10 cellular contexts compared by ENCODE assay signal in the genomic region with DNA sequence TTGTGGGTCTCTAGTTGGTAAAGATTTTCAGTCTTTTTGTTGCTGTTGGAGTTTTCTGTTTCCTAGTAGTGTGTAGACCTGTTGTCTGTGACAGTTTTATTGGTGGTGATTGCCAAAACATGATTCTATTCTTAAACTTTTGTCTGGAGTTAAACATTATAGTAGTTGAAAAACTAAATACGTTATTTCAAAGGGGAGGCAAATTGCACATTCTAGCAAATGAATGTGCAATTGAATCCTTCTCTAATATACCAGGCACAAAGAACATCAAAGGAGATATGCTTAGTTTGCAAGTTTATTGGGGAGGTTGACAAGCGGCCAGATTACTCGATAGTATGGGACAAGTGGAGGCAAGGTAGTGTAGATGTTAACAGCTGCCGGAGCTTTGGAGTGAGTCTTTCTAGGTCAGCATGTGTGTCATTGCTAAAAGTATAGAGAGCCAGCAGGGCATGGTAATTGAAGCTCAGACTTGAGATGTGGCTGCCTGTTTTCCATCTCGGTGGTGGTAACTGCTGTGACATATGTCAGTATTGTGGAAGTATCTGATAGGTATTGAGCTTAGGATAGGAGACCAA. TPM values are rescaled to one million over a fixed set of nuclear protein-coding genes. Genes with fewer than 3 reads are reported as not detected.
A peak's percentile ranks its signal among the peaks of the same experiment; 100 is the strongest.
DNase-seq lines count a peak whose midpoint lies in the region; ATAC-seq, FAIRE-seq and TF ChIP-seq lines count a peak whose summit lies in the region.
"Had no signal": no experiment of that assay in that cellular context is flagged by ENCODE, and none has a peak within 500 bp of the region (broad histone marks: within the 10 kb centered on the region; RNA-seq: fewer than 3 reads in every experiment).

No MANE protein-coding gene starts in this region.

- intact Hi-C loops in PC-3 (cut with micrococcal nuclease) = no loop called here
- intact Hi-C loops in ovary (cut with DNase I) = loop anchor here in 1 of 4 donors (10.0 kb wide), 1 partner anchor 116 kb away; no protein-coding TSS in a partner anchor

- peaks cover 85% of the 10 kb centered on the region for H3K79me2 ChIP-seq in PC-3 (ENCODE audit: low read length)

- no peaks in the 10 kb centered on the region for H3K27me3 Mint-ChIP-seq in natural killer cell treated with Interleukin-12 subunit alpha and Interleukin-12 subunit beta and Interleukin-15 and Interleukin-18, amount 100 ng/mL, for 72 hours

- H3K36me3 ChIP-seq in PC-3 (ENCODE audit: low read depth, low read length) (peaks cover 37% of the 10 kb centered on the region; the same call in 1 of the 2 replicates), endocrine pancreas (ENCODE audit: control insufficient read depth, insufficient read depth, low read length) (peaks cover 5% of the 10 kb centered on the region), ovary (no peaks in the 10 kb centered on the region)

- H2AFZ ChIP-seq in PC-3 (ENCODE audit: low read length) = no peak overlapping the region

- no peak for TF ChIP-seq EP300 in A549 (IDR thresholded peaks at IDR 0.05)
- TF ChIP-seq EP300 in ovary (IDR thresholded peaks at IDR 0.05) = no peak

- no peaks in the 10 kb centered on the region for H4K20me1 ChIP-seq in PC-3 (ENCODE audit: low read length)

- POLR2A ChIA-PET in A549 (lab: Yijun Ruan, JAX) (interaction anchor here (1.4 to 2.5 kb wide), 5 partner anchors 16 to 113 kb away, joined by 8 to 15 read pairs (median 10); a partner anchor contains a TSS), PC-3 (lab: Charles Lee; ENCODE audit: unreplicated experiment) (interaction anchor here (0.9 kb wide), 2 partner anchors 14 to 38 kb away, joined by 4 to 5 read pairs; no protein-coding TSS in a partner anchor)

- 88% methylated on average over 5 of the region's 5 CpGs for WGBS in A549 (ENCODE audit: missing lambda C conversion rate)
- 75 to 81% (median 78%) methylated on average over 5 of the region's 5 CpGs for WGBS in ovary, 3 donors

- H3K9me2 ChIP-seq in PC-3 (replicated peaks; ENCODE audit: low read length) = no peaks in the 10 kb centered on the region

- TF ChIP-seq POLR2A in A549 (IDR thresholded peaks at IDR 0.05; ENCODE audit: low read length) = no peak
- TF ChIP-seq POLR2A in ovary (IDR thresholded peaks at IDR 0.05) = no peak

- H3K4me3 Mint-ChIP-seq in natural killer cell treated with Interleukin-12 subunit alpha and Interleukin-12 subunit beta and Interleukin-15 and Interleukin-18, amount 100 ng/mL, for 72 hours = no peak overlapping the region

- ATAC-seq in A549 = no peak
- ATAC-seq in PC-3 = no peak
- no peak for ATAC-seq in natural killer cell treated with Interleukin-12 subunit alpha and Interleukin-12 subunit beta and Interleukin-15 and Interleukin-18, amount 100 ng/mL, for 72 hours

- no peak for FAIRE-seq in A549 (lab: Jason Lieb, UNC)

- H3K9me3 Mint-ChIP-seq in natural killer cell treated with Interleukin-12 subunit alpha and Interleukin-12 subunit beta and Interleukin-15 and Interleukin-18, amount 100 ng/mL, for 72 hours = no peaks in the 10 kb centered on the region

- CTCF ChIA-PET in A549 (lab: Yijun Ruan, JAX) (interaction anchor here (0.9 to 15.0 kb wide), 8 partner anchors 14 to 127 kb away, joined by 3 to 167 read pairs (median 6); no protein-coding TSS in a partner anchor), PC-3 (lab: Charles Lee) (no interaction called here)

- DNase-seq in A549 (ENCODE audit: low read depth in 1 of 2, low spot score in 1 of 2) (no peak), PC-3 (peak; percentile 17), UCSD-AML1 (lab: John Stamatoyannopoulos, UW; ENCODE audit: unreplicated experiment) (no peak), NCI-H2171 (lab: John Stamatoyannopoulos, UW) (no peak), ovary (no peak)
- no peak for DNase-seq in natural killer cell treated with Interleukin-12 subunit alpha and Interleukin-12 subunit beta and Interleukin-15 and Interleukin-18, amount 100 ng/mL, for 72 hours (ENCODE audit: low spot score)
- DNase-seq in central memory CD4-positive, alpha-beta T cell = no peak
- DNase-seq: MG63, T-helper 9 cell had no signal

- peak overlapping the region; percentile 56 to 87 for H3K27ac Mint-ChIP-seq in natural killer cell treated with Interleukin-12 subunit alpha and Interleukin-12 subunit beta and Interleukin-15 and Interleukin-18, amount 100 ng/mL, for 72 hours

- peaks cover 71% of the 10 kb centered on the region for H3K4me1 ChIP-seq in A549
- peaks cover 70% of the 10 kb centered on the region for H3K4me1 ChIP-seq in PC-3 (ENCODE audit: insufficient read depth, low read length)
- peaks cover 28% of the 10 kb centered on the region for H3K4me1 ChIP-seq in endocrine pancreas (ENCODE audit: control insufficient read depth, insufficient read depth, low read length)
- H3K4me1 ChIP-seq in ovary (ENCODE audit: insufficient read depth) = peaks cover 16% of the 10 kb centered on the region

- H3K4me3 ChIP-seq in A549 (no peak overlapping the region), PC-3 (ENCODE audit: low read length) (peak overlapping the region; percentile 14; the same call in 1 of the 2 replicates), endocrine pancreas (ENCODE audit: control insufficient read depth, insufficient read depth, low read length) (peak overlapping the region; percentile 35), ovary (no peak overlapping the region)
- H3K4me3 ChIP-seq: MG63 had no signal

- TF ChIP-seq CTCF in A549 (IDR thresholded peaks at IDR 0.05) (no peak), PC-3 (conservative IDR thresholded peaks at IDR 0.05; ENCODE audit: low read depth, low read length) (no peak), ovary (IDR thresholded peaks at IDR 0.05) (no peak)

- H3K27me3 ChIP-seq in PC-3 (ENCODE audit: low read length) (no peaks in the 10 kb centered on the region), endocrine pancreas (ENCODE audit: control insufficient read depth, insufficient read depth, low read length) (no peaks in the 10 kb centered on the region), ovary (no peaks in the 10 kb centered on the region)
- H3K27me3 ChIP-seq: MG63 had no signal

- BruUV-seq in PC-3 (replicated peaks; lab: Mats Ljungman, UMichigan) = no TSS peak

- H3F3A ChIP-seq in PC-3 (ENCODE audit: low read length, unreplicated experiment) = peaks cover 17% of the 10 kb centered on the region

- H3K36me3 Mint-ChIP-seq in natural killer cell treated with Interleukin-12 subunit alpha and Interleukin-12 subunit beta and Interleukin-15 and Interleukin-18, amount 100 ng/mL, for 72 hours = peaks cover 2% of the 10 kb centered on the region

- H3K27ac ChIP-seq in A549 (peak overlapping the region; percentile 0 to 53; a peak in 4 of 6 replicates), PC-3 (ENCODE audit: low read length) (peak overlapping the region; percentile 93), ovary (no peak overlapping the region)

- H3K4me1 Mint-ChIP-seq in natural killer cell treated with Interleukin-12 subunit alpha and Interleukin-12 subunit beta and Interleukin-15 and Interleukin-18, amount 100 ng/mL, for 72 hours (ENCODE audit: low read depth in 2 of 2) = peaks cover 63 to 68% of the 10 kb centered on the region in 2 donors

- H3K9ac ChIP-seq in PC-3 (ENCODE audit: low read length) = peak overlapping the region; percentile 54
- H3K9ac ChIP-seq in endocrine pancreas (ENCODE audit: control insufficient read depth, insufficient read depth, low read length) = peak overlapping the region; percentile 54

- H3K9me3 ChIP-seq in A549 (no peaks in the 10 kb centered on the region), PC-3 (ENCODE audit: low read length) (no peaks in the 10 kb centered on the region), endocrine pancreas (ENCODE audit: control insufficient read depth, low read length) (no peaks in the 10 kb centered on the region), ovary (no peaks in the 10 kb centered on the region)
- H3K9me3 ChIP-seq: MG63 had no signal

- no peak for TF ChIP-seq RAD21 in A549 (conservative IDR thresholded peaks at IDR 0.05 in 1 of 2, IDR thresholded peaks at IDR 0.05 in 1 of 2)

- H3K4me2 ChIP-seq in A549 (peak overlapping the region; percentile 41), PC-3 (ENCODE audit: low read length) (peak overlapping the region; percentile 65)

TF ChIP-seq in A549, 52 proteins besides CTCF, POLR2A, EP300 and RAD21:
- TF ChIP-seq, protein P1, sequence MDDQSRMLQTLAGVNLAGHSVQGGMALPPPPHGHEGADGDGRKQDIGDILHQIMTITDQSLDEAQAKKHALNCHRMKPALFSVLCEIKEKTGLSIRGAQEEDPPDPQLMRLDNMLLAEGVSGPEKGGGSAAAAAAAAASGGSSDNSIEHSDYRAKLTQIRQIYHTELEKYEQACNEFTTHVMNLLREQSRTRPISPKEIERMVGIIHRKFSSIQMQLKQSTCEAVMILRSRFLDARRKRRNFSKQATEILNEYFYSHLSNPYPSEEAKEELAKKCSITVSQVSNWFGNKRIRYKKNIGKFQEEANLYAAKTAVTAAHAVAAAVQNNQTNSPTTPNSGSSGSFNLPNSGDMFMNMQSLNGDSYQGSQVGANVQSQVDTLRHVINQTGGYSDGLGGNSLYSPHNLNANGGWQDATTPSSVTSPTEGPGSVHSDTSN (IDR thresholded peaks at IDR 0.05) = no peak
- peak; percentile 84 for TF ChIP-seq MAFK (IDR thresholded peaks at IDR 0.05; ENCODE audit: partially characterized antibody)
- no peak for TF ChIP-seq FOSL2 (IDR thresholded peaks at IDR 0.05)
- TF ChIP-seq FOSL2 (CRISPR knock-in tag; IDR thresholded peaks at IDR 0.05) = 0 out of 2 replicates have a peak, but pooled peaks have one; percentile 1

RNA-seq across cellular contexts. Expression of a gene that starts 20.6 kb away (rescaled TPM):
- 68.2 and 88.1 TPM in 2 replicates for polyA plus RNA-seq in A549 (2011; rRNA removed)
- polyA plus RNA-seq in A549 (2012; cell fraction: cytosol; rRNA removed) = 19.7 and 19.8 TPM in 2 replicates
- polyA plus RNA-seq in A549 (2012; cell fraction: nucleus; rRNA removed) = 42.4 and 67.4 TPM in 2 replicates
- polyA plus RNA-seq in A549 (2017; fragmentation: RNase III; extraction: RNeasy Plus Mini Kit Qiagen cat#74134 plus additional on column Dnase treatment) = 29.5 to 30.2 TPM (median 29.5 TPM) in 3 replicates
- 127 and 129 TPM in 2 replicates for polyA minus RNA-seq in A549 (2011; rRNA and poly(A)+ RNA removed)
- total RNA-seq in PC-3 (2014; rRNA removed) = 42.7 and 50.6 TPM in 2 replicates
- 100 to 1,000 TPM; 177 to 180 TPM for total RNA-seq in natural killer cell treated with Interleukin-12 subunit alpha and Interleukin-12 subunit beta and Interleukin-15 and Interleukin-18, amount 100 ng/mL, for 72 hours
- 100 to 1,000 TPM in 4 of 7 donors, 10 to 100 TPM in 3; 83.8 to 146 (median 106) TPM for total RNA-seq in ovary
- 10 to 100 TPM; 43.6 to 73.9 TPM for polyA plus RNA-seq in ovary

Comparison
In these comparisons a context has a peak if more than half of its experiments do, and no peak if none do; other contexts are left out.
1. H3K27ac ChIP-seq: peak in A549 (2 of 2) and PC-3 (single experiment); none in ovary (0 of 2).
2. H3K4me3 ChIP-seq: peak in PC-3 (single experiment) and endocrine pancreas (single experiment); none in A549 (single experiment) and ovary (single experiment).